In the genomic region with DNA sequence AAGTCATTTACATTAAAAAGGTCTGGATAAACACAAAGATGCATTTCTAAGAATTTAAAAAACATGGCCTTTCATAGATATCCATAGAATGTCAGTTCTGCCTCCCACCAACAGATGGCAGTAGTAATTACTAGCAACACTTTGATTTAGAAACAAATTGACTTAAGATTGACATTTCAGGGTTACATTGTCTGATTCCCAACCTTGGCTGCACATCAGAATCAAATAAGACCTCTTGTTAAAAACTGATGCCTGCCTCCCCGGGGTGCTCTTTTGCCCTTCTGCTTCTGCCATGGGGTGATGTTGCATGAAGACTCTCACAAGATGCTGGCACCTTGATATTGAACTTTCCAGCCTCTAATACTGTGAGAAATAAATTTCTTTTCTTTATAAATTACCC, we compare ENCODE assay signal across 8 cellular contexts.
DNase-seq lines count a peak whose midpoint lies in the region; ATAC-seq, FAIRE-seq and TF ChIP-seq lines count a peak whose summit lies in the region.

No MANE protein-coding gene starts in this region.

- no peak for DNase-seq in AG04450 (ENCODE audit: low read depth, low spot score)
- DNase-seq in SKM-1 (lab: John Stamatoyannopoulos, UW; ENCODE audit: unreplicated experiment): peak; percentile 3
- DNase-seq in hepatocyte (ENCODE audit: low spot score): no peak
- DNase-seq in NCI-H774 (lab: John Stamatoyannopoulos, UW): no peak
- DNase-seq in NCI-H2227 (lab: John Stamatoyannopoulos, UW; ENCODE audit: unreplicated experiment): no peak
- no peak for DNase-seq in pancreas

- H3K4me1 ChIP-seq in hepatocyte (ENCODE audit: insufficient read depth): no peaks in the 10 kb centered on the region
- H3K4me1 ChIP-seq in pancreas: no peaks in the 10 kb centered on the region

- no peaks in the 10 kb centered on the region for H3K79me2 ChIP-seq in hepatocyte

- intact Hi-C loops in pancreas (cut with DNase I): no loop called here

- no peak overlapping the region for H2AFZ ChIP-seq in hepatocyte

- ATAC-seq in GM18519 (IDR thresholded peaks at IDR 0.05; ENCODE audit: low FRiP score, unreplicated experiment) (peak; percentile 48), HG02678 (IDR thresholded peaks at IDR 0.05; ENCODE audit: unreplicated experiment) (no peak), pancreas (no peak)

- H3K9me2 ChIP-seq in hepatocyte (replicated peaks; ENCODE audit: insufficient read depth): no peaks in the 10 kb centered on the region

- CTCF ChIA-PET in AG04450 (lab: Charles Lee): interaction anchor here (0.6 to 1.6 kb wide), 3 partner anchors 212 to 527 kb away, joined by 3 to 4 read pairs (median 3); no protein-coding TSS in a partner anchor

- no peak for FAIRE-seq in pancreas (lab: Jason Lieb, UNC)

- peak; percentile 30 for TF ChIP-seq CTCF in AG04450 (IDR thresholded peaks at IDR 0.05; ENCODE audit: low read depth, low read length)
- peak; percentile 41 for TF ChIP-seq CTCF in hepatocyte (IDR thresholded peaks at IDR 0.05; ENCODE audit: poor library complexity)
- peak in 2 of 4 donors; percentile 7 to 13 for TF ChIP-seq CTCF in pancreas (IDR thresholded peaks at IDR 0.05)

- H4K20me1 ChIP-seq in hepatocyte (ENCODE audit: insufficient read depth, poor library complexity, severe bottlenecking): no peaks in the 10 kb centered on the region

- H3K36me3 ChIP-seq in hepatocyte (replicated peaks; ENCODE audit: insufficient read depth, low read depth) (no peaks in the 10 kb centered on the region), pancreas (no peaks in the 10 kb centered on the region)

- H3K27ac ChIP-seq in AG04450 (ENCODE audit: low read depth, low read length): no peak overlapping the region
- H3K27ac ChIP-seq in hepatocyte: no peak overlapping the region
- H3K27ac ChIP-seq in pancreas: no peak overlapping the region

- no peaks in the 10 kb centered on the region for H3K9me3 ChIP-seq in AG04450 (ENCODE audit: control insufficient read depth, insufficient read depth, low read length)
- H3K9me3 ChIP-seq in hepatocyte (ENCODE audit: low read depth): no peaks in the 10 kb centered on the region
- H3K9me3 ChIP-seq in pancreas: no peaks in the 10 kb centered on the region

- POLR2A ChIA-PET in AG04450 (lab: Yijun Ruan, JAX): no interaction called here

- H3K4me3 ChIP-seq in AG04450 (ENCODE audit: low read depth, low read length) (no peak overlapping the region), hepatocyte (no peak overlapping the region), pancreas (no peak overlapping the region)

- H3K4me2 ChIP-seq in hepatocyte: no peak overlapping the region

- H3K27me3 ChIP-seq in AG04450 (ENCODE audit: control insufficient read depth, insufficient read depth, low read length): no peaks in the 10 kb centered on the region
- H3K27me3 ChIP-seq in hepatocyte: no peaks in the 10 kb centered on the region
- no peaks in the 10 kb centered on the region for H3K27me3 ChIP-seq in pancreas

- 100% methylated on average over 1 of the region's 1 CpG for WGBS in hepatocyte (ENCODE audit: low lambda C conversion rate, missing lambda C conversion rate)
- 77 to 91% methylated on average over 1 of the region's 1 CpG for WGBS in pancreas, 2 donors
